In genomic region chrX:70422886-70423336, GRCh38 we compare ENCODE assay signal across 11 cellular contexts. TPM values are rescaled to one million over a fixed set of nuclear protein-coding genes. Genes with fewer than 3 reads are reported as not detected.
DNase-seq lines count a peak whose midpoint lies in the region; ATAC-seq, FAIRE-seq and TF ChIP-seq lines count a peak whose summit lies in the region.
"Had no signal": no experiment of that assay in that cellular context is flagged by ENCODE, and none has a peak within 500 bp of the region (broad histone marks: within the 10 kb centered on the region; RNA-seq: fewer than 3 reads in every experiment).

TSS of gene GDPD2 (plus strand) at chrX:70423314. CDS start at chrX:70424985, 1,671 bp downstream.

- peaks cover 9% of the 10 kb centered on the region for H3K4me1 Mint-ChIP-seq in Caco-2 (ENCODE audit: low read depth, unreplicated experiment)
- H3K4me1 Mint-ChIP-seq: memory B cell had no signal

- CTCF ChIA-PET in Caco-2 (lab: Charles Lee) = interaction anchor here (0.6 to 2.1 kb wide), 8 partner anchors 9 to 427 kb away, joined by 3 to 15 read pairs (median 4); no protein-coding TSS in a partner anchor

- H3K9ac ChIP-seq in kidney (ENCODE audit: low read length in 2 of 2) = no peak within 1 kb of the TSS

- intact Hi-C loops in Caco-2 (cut with micrococcal nuclease; ENCODE audit: unreplicated experiment) (loop anchor here (1.0 kb wide), 1 partner anchor 11 kb away; no protein-coding TSS in a partner anchor), left colon (cut with DNase I, micrococcal nuclease) (loop anchor here in 1 of 2 donors (10.0 kb wide), 1 partner anchor 288 kb away; the partner anchor contains the start of gene IGBP1), kidney (cut with DNase I) (no loop called here)

- H3K4me1 ChIP-seq in Caco-2 (peaks cover 22% of the 10 kb centered on the region), kidney (ENCODE audit: control insufficient read depth in 1 of 2, insufficient read depth in 1 of 2, low read depth in 1 of 2, low read length in 2 of 2) (no peaks in the 10 kb centered on the region)

- no peak within 1 kb of the TSS for H3K27ac ChIP-seq in kidney (ENCODE audit: low read depth in 2 of 2, low read length in 2 of 2)

- H3K27ac Mint-ChIP-seq in Caco-2 (ENCODE audit: unreplicated experiment) = peak within 1 kb of the TSS; percentile 78
- H3K27ac Mint-ChIP-seq: memory B cell had no signal

- peaks cover 27% of the 10 kb centered on the region for H3K36me3 Mint-ChIP-seq in Caco-2 (ENCODE audit: insufficient read depth, unreplicated experiment)
- H3K36me3 Mint-ChIP-seq: memory B cell had no signal

- no TSS peak for BruUV-seq in Caco-2 (replicated peaks; lab: Mats Ljungman, UMichigan)

- DNase-seq in Caco-2 (peak; percentile 34 to 53), M059J (ENCODE audit: low read depth) (peak; percentile 67), amniotic epithelial cell (ENCODE audit: low read depth) (peak; percentile 41), left colon (peak in 1 of 2 donors; percentile 38), kidney (no peak)
- no peak for DNase-seq in activated T-cell treated with anti-CD3 and anti-CD28 coated beads, Interleukin-2, amount 50 U/mL, for 48 hours

- H3K4me3 Mint-ChIP-seq in Caco-2 (ENCODE audit: unreplicated experiment) = peak within 1 kb of the TSS; percentile 58
- H3K4me3 Mint-ChIP-seq: memory B cell had no signal

- ATAC-seq in left colon = peak; percentile 90
- ATAC-seq in HG03571 (IDR thresholded peaks at IDR 0.05; ENCODE audit: unreplicated experiment) = no peak
- no peak for ATAC-seq in HG03108 (IDR thresholded peaks at IDR 0.05; ENCODE audit: unreplicated experiment)

- no peaks in the 10 kb centered on the region for H3K9me3 Mint-ChIP-seq in Caco-2 (ENCODE audit: unreplicated experiment)
- H3K9me3 Mint-ChIP-seq: memory B cell had no signal

- TF ChIP-seq CTCF in Caco-2 (IDR thresholded peaks at IDR 0.05; ENCODE audit: insufficient read depth in 1 of 2, low read depth in 1 of 2, low read length in 1 of 2, severe bottlenecking in 1 of 2, unreplicated experiment in 1 of 2) (peak in 1 of 2 experiments; percentile 46), kidney (IDR thresholded peaks at IDR 0.05; ENCODE audit: borderline replicate concordance, extremely low read depth, insufficient read depth) (no peak)

- no peak for FAIRE-seq in kidney (lab: Jason Lieb, UNC)
- FAIRE-seq: GM18507, TTC549 had no signal

- H3K27me3 ChIP-seq in Caco-2 (replicated peaks; ENCODE audit: control insufficient read depth, insufficient read depth, low read length) = no peaks in the 10 kb centered on the region

- H3K36me3 ChIP-seq in Caco-2 (ENCODE audit: control insufficient read depth, insufficient read depth, low read length) (peaks cover 1% of the 10 kb centered on the region; the same call in 1 of the 2 replicates), kidney (ENCODE audit: control insufficient read depth in 1 of 2, insufficient read depth in 2 of 2, low read length in 2 of 2) (no peaks in the 10 kb centered on the region)

- H3K27me3 Mint-ChIP-seq in Caco-2 (ENCODE audit: insufficient read depth, unreplicated experiment) = no peaks in the 10 kb centered on the region

- H3K9me3 ChIP-seq in Caco-2 (no peaks in the 10 kb centered on the region), kidney (ENCODE audit: control insufficient read depth in 1 of 2, low read length in 2 of 2) (no peaks in the 10 kb centered on the region)

- POLR2A ChIA-PET in Caco-2 (lab: Charles Lee) = no interaction called here

- peak within 1 kb of the TSS; percentile 21 for H3K4me3 ChIP-seq in Caco-2 (ENCODE audit: low read depth, low read length)
- H3K4me3 ChIP-seq in kidney (ENCODE audit: low read length in 2 of 2) = no peak within 1 kb of the TSS

RNA-seq across cellular contexts. Expression of gene GDPD2, which starts in this region (rescaled TPM):
- total RNA-seq in Caco-2 (2022) (1.9 and 2.2 TPM in 2 replicates), left colon (10 to 100 TPM; 23.3 to 23.5 TPM), kidney (7.0 TPM)
- 0.10 TPM in 1 of 2 replicates, not detected in the other for total RNA-seq in M059J (2014; rRNA removed; shearing (Covaris generic))
- 2.5 TPM for polyA plus RNA-seq in kidney (ENCODE audit: insufficient read depth, low read depth, low replicate concordance)

Comparison
In these comparisons a context has a peak if more than half of its experiments do, and no peak if none do; other contexts are left out.
1. Peak in DNase-seq in M059J; RNA of the gene not detected or under 1 TPM.
2. DNase-seq: peak in Caco-2 (2 of 2) and amniotic epithelial cell (single experiment); none in kidney (single experiment) and activated T-cell treated with anti-CD3 and anti-CD28 coated beads, Interleukin-2, amount 50 U/mL, for 48 hours (0 of 2).